Comparison of ENCODE assay signal across 19 cellular contexts in genomic region chr14:74634964-74635363, GRCh38. TPM values are rescaled to one million over a fixed set of nuclear protein-coding genes. Genes with fewer than 3 reads are reported as not detected.
DNase-seq lines count a peak whose midpoint lies in the region; ATAC-seq, FAIRE-seq and TF ChIP-seq lines count a peak whose summit lies in the region.
"Had no signal": no experiment of that assay in that cellular context is flagged by ENCODE, and none has a peak within 500 bp of the region (broad histone marks: within the 10 kb centered on the region; RNA-seq: fewer than 3 reads in every experiment).

No MANE protein-coding gene starts in this region.

- H3K27me3 ChIP-seq in BLaER1 = no peaks in the 10 kb centered on the region
- H3K27me3 ChIP-seq: tibial artery had no signal

- no peak for FAIRE-seq in kidney (lab: Jason Lieb, UNC)

- H4K20me1 ChIP-seq in BLaER1 = no peaks in the 10 kb centered on the region

- H3K9ac ChIP-seq in BLaER1 (no peak overlapping the region), kidney (ENCODE audit: low read length in 2 of 2) (no peak overlapping the region)

- intact Hi-C loops in kidney (cut with DNase I) = no loop called here

- TF ChIP-seq CTCF in kidney (IDR thresholded peaks at IDR 0.05; ENCODE audit: borderline replicate concordance, extremely low read depth, insufficient read depth) = no peak

- no peaks in the 10 kb centered on the region for H3K9me3 ChIP-seq in BLaER1
- no peaks in the 10 kb centered on the region for H3K9me3 ChIP-seq in kidney (ENCODE audit: control insufficient read depth in 1 of 2, low read length in 2 of 2)
- H3K9me3 ChIP-seq: tibial artery had no signal

- H3K4me2 ChIP-seq in BLaER1 = peak overlapping the region; percentile 8; the same call in 1 of the 2 replicates

- peaks cover 6% of the 10 kb centered on the region; the same call in 1 of the 2 replicates for H3K4me1 ChIP-seq in BLaER1
- H3K4me1 ChIP-seq in kidney (ENCODE audit: control insufficient read depth in 1 of 2, insufficient read depth in 1 of 2, low read depth in 1 of 2, low read length in 2 of 2) = no peaks in the 10 kb centered on the region

- peak; percentile 31 for DNase-seq in DMS 273 treated with DMSO at 0.1 percent for 48 hours (lab: John Stamatoyannopoulos, UW)
- DNase-seq in NCI-H82 treated with DMSO at 0.1 percent for 48 hours (lab: John Stamatoyannopoulos, UW; ENCODE audit: unreplicated experiment) = peak; percentile 60
- peak; percentile 25 for DNase-seq in kidney
- no peak for DNase-seq in DMS114 treated with DMSO at 0.1 percent for 48 hours (lab: John Stamatoyannopoulos, UW; ENCODE audit: unreplicated experiment)
- DNase-seq in stimulated activated CD4-positive, alpha-beta T cell treated with anti-CD3 and anti-CD28 coated beads, Interleukin-1b, Interleukin-23, amount 100 ng/mL, for 48 hours = no peak
- DNase-seq: activated CD8-positive, alpha-beta memory T cell treated with anti-CD3 and anti-CD28 coated beads for 24 hours; activated naive CD4-positive, alpha-beta T cell treated with anti-CD3 and anti-CD28 coated beads for 36 hours; activated T-cell treated with anti-CD3 and anti-CD28 coated beads, Interleukin-2, amount 50 U/mL, for 48 hours; erythroblast; foreskin melanocyte; H7; Karpas-422; NCI-H1048; NCI-H2107; stimulated activated naive CD4-positive, alpha-beta T cell; tibial artery had no signal

- ATAC-seq in HG03196 (IDR thresholded peaks at IDR 0.05; ENCODE audit: unreplicated experiment) = no peak
- ATAC-seq: activated CD4-positive, CD25-positive, alpha-beta regulatory T cell treated with anti-CD3 and anti-CD28 coated beads, Interleukin-2, amount 50 U/mL, for 24 hours had no signal

- H3K4me3 ChIP-seq in BLaER1 (no peak overlapping the region), kidney (ENCODE audit: low read length in 2 of 2) (no peak overlapping the region)
- H3K4me3 ChIP-seq: tibial artery had no signal

- H3K36me3 ChIP-seq in BLaER1 = no peaks in the 10 kb centered on the region
- no peaks in the 10 kb centered on the region for H3K36me3 ChIP-seq in kidney (ENCODE audit: control insufficient read depth in 1 of 2, insufficient read depth in 2 of 2, low read length in 2 of 2)
- H3K36me3 ChIP-seq: tibial artery had no signal

- H3K27ac ChIP-seq in BLaER1 (no peak overlapping the region), kidney (ENCODE audit: low read depth in 2 of 2, low read length in 2 of 2) (no peak overlapping the region)
- H3K27ac ChIP-seq: tibial artery had no signal

RNA-seq across cellular contexts. Expression of gene LTBP2, which starts 22.9 kb away (rescaled TPM):
- 10.4 TPM for total RNA-seq in kidney
- 2.9 TPM for polyA plus RNA-seq in kidney (ENCODE audit: insufficient read depth, low read depth, low replicate concordance)

Comparison
In these comparisons a context has a peak if more than half of its experiments do, and no peak if none do; other contexts are left out.
1. DNase-seq: peak in DMS 273 treated with DMSO at 0.1 percent for 48 hours (single experiment), NCI-H82 treated with DMSO at 0.1 percent for 48 hours (single experiment) and kidney (single experiment); none in DMS114 treated with DMSO at 0.1 percent for 48 hours (single experiment) and stimulated activated CD4-positive, alpha-beta T cell treated with anti-CD3 and anti-CD28 coated beads, Interleukin-1b, Interleukin-23, amount 100 ng/mL, for 48 hours (single experiment).